Comparison of ENCODE assay signal across 1 cellular context in genomic region chr19:5572556-5573286, GRCh38.
TF ChIP-seq lines count a peak whose summit lies in the region.

No MANE protein-coding gene starts in this region.

TF ChIP-seq in K562, 482 proteins besides CTCF, POLR2A, EP300 and RAD21:
- no peak for TF ChIP-seq PHB2 (IDR thresholded peaks at IDR 0.05; ENCODE audit: low read depth)
- TF ChIP-seq SPI1 (IDR thresholded peaks at IDR 0.05; ENCODE audit: borderline replicate concordance, low read depth, low read length), result peak; percentile 82
- TF ChIP-seq GTF2F1 (IDR thresholded peaks at IDR 0.05; ENCODE audit: low read depth, low read length), result no peak
TF ChIP-seq in K562: peak in this region for 1.
